19 cellular contexts compared by ENCODE assay signal in the genomic region with DNA sequence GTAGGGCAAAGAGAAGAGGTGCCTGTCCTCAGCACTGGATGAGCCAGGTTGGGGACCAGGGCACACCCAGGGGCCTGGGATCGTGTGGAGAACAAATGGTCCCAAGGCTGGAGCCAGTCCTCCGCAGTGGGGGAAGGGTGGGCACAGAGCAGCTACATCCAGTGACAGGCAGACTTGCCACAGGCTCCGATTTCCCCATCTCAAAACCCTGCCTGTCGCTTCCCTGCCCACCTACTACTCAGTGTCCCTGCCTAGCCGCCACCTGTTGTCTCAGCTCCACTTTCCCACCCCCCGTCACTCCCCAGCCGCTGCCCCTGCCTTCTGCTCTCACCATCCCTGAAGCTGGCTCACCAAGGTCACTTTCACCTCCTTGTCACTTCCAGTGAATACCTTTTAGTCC. TPM values are rescaled to one million over a fixed set of nuclear protein-coding genes. Genes with fewer than 3 reads are reported as not detected.
"Had no signal": no experiment of that assay in that cellular context is flagged by ENCODE, and none has a peak within 500 bp of the region (broad histone marks: within the 10 kb centered on the region; RNA-seq: fewer than 3 reads in every experiment).

No MANE protein-coding gene starts in this region.

- H3K9me3 ChIP-seq: psoas muscle, thyroid gland, uterus had no signal

- H3K27me3 ChIP-seq: thyroid gland, uterus had no signal

- H3K36me3 ChIP-seq: esophagus squamous epithelium, left ventricle myocardium inferior, thyroid gland, uterus had no signal

- H3K27ac ChIP-seq: esophagus squamous epithelium, hepatocyte, left ventricle myocardium inferior, psoas muscle, thyroid gland, uterus had no signal

- ATAC-seq: effector memory CD8-positive, alpha-beta T cell; left cardiac atrium; psoas muscle had no signal

- H3K4me1 ChIP-seq: esophagus squamous epithelium, left ventricle myocardium inferior, psoas muscle, thyroid gland, uterus had no signal

- H3K4me3 ChIP-seq: esophagus squamous epithelium, hepatocyte, left ventricle myocardium inferior, lung, psoas muscle, thyroid gland, uterus had no signal

- DNase-seq: effector memory CD8-positive, alpha-beta T cell; esophagus squamous epithelium; foreskin fibroblast; kidney; left cardiac atrium; left ventricle myocardium inferior; mesenchymal stem cell; naive B cell; occipital lobe; psoas muscle; retina; small intestine; stimulated activated CD4-positive, alpha-beta T cell treated with anti-CD3 and anti-CD28 coated beads, Interleukin-12 subunit alpha, Interleukin-12 subunit beta, amount 100 ng/mL, for 4 hours; stimulated activated naive CD4-positive, alpha-beta T cell treated with Interleukin-2 at 50 U/mL for 16 hours; thyroid gland; uterus had no signal

RNA-seq across cellular contexts. Expression of gene ENHO, which starts 13.9 kb away (rescaled TPM):
- total RNA-seq: left ventricle myocardium inferior, thyroid gland had no signal

RNA-seq across cellular contexts. Expression of gene CNTFR, which starts 52.8 kb away (rescaled TPM):
- total RNA-seq: epithelial cell of proximal tubule had no signal
